Comparison of ENCODE assay signal across 1 cellular context in genomic region chr1:150579110-150579954, GRCh38.
A peak's percentile ranks its signal among the peaks of the same experiment; 100 is the strongest.
TF ChIP-seq lines count a peak whose summit lies in the region.

TSS of gene MCL1 (minus strand) at chr1:150579610. CDS start at chr1:150579530, 80 bp downstream.

TF ChIP-seq in WTC11, 78 proteins besides CTCF, POLR2A, EP300 and RAD21 (continued from another document and continues in another):
- TF ChIP-seq ARID4B (CRISPR knock-in tag; IDR thresholded peaks at IDR 0.05; ENCODE audit: borderline replicate concordance), result peak; percentile 36
- TF ChIP-seq NR1H2 (CRISPR knock-in tag; IDR thresholded peaks at IDR 0.05), result no peak
- TF ChIP-seq ZNF219 (CRISPR knock-in tag; IDR thresholded peaks at IDR 0.05; ENCODE audit: borderline replicate concordance), result no peak
- no peak for TF ChIP-seq ZNF121 (CRISPR knock-in tag; IDR thresholded peaks at IDR 0.05)
- TF ChIP-seq ATF2 (CRISPR knock-in tag; IDR thresholded peaks at IDR 0.05; ENCODE audit: borderline replicate concordance, low read depth), result no peak
- TF ChIP-seq AFF4 (CRISPR knock-in tag; IDR thresholded peaks at IDR 0.05; ENCODE audit: borderline replicate concordance), result peak; percentile 48; the same call in 1 of the 2 replicates
- TF ChIP-seq FOXJ3 (CRISPR knock-in tag; IDR thresholded peaks at IDR 0.05; ENCODE audit: borderline replicate concordance), result no peak
- TF ChIP-seq ZBTB21 (CRISPR knock-in tag; IDR thresholded peaks at IDR 0.05; ENCODE audit: borderline replicate concordance), result no peak
- peak; percentile 49; the same call in 1 of the 2 replicates for TF ChIP-seq MAX (CRISPR knock-in tag; IDR thresholded peaks at IDR 0.05)
- TF ChIP-seq RELA (CRISPR knock-in tag; IDR thresholded peaks at IDR 0.05; ENCODE audit: borderline replicate concordance), result no peak
- no peak for TF ChIP-seq PREB (CRISPR knock-in tag; IDR thresholded peaks at IDR 0.05; ENCODE audit: borderline replicate concordance)
- no peak for TF ChIP-seq NR3C1 (CRISPR knock-in tag; conservative IDR thresholded peaks at IDR 0.05; ENCODE audit: low read depth)
- TF ChIP-seq ETV6 (CRISPR knock-in tag; IDR thresholded peaks at IDR 0.05), result peak; percentile 22
- TF ChIP-seq ZNF416 (CRISPR knock-in tag; IDR thresholded peaks at IDR 0.05), result peak; percentile 1; the same call in 1 of the 2 replicates
- TF ChIP-seq ZNF232 (CRISPR knock-in tag; IDR thresholded peaks at IDR 0.05), result 0 out of 2 replicates have a peak, but pooled peaks have one; percentile 36
- TF ChIP-seq ZNF396 (CRISPR knock-in tag; IDR thresholded peaks at IDR 0.05; ENCODE audit: borderline replicate concordance), result no peak
- no peak for TF ChIP-seq IRF1 (CRISPR knock-in tag; IDR thresholded peaks at IDR 0.05)
- TF ChIP-seq ATF1 (CRISPR knock-in tag; IDR thresholded peaks at IDR 0.05), result peak; percentile 69; the same call in 1 of the 2 replicates
- no peak for TF ChIP-seq IRF2 (CRISPR knock-in tag; IDR thresholded peaks at IDR 0.05; ENCODE audit: borderline replicate concordance, low read depth)
- no peak for TF ChIP-seq ESRRA (CRISPR knock-in tag; IDR thresholded peaks at IDR 0.05; ENCODE audit: borderline replicate concordance)
- peak; percentile 51 for TF ChIP-seq NFYB (CRISPR knock-in tag; conservative IDR thresholded peaks at IDR 0.05; ENCODE audit: low read depth)
- TF ChIP-seq ZSCAN18 (CRISPR knock-in tag; IDR thresholded peaks at IDR 0.05), result no peak
- TF ChIP-seq FOXP1 (CRISPR knock-in tag; IDR thresholded peaks at IDR 0.05; ENCODE audit: borderline replicate concordance), result peak; percentile 70
- TF ChIP-seq OVOL2 (CRISPR knock-in tag; IDR thresholded peaks at IDR 0.05; ENCODE audit: borderline replicate concordance), result no peak
- no peak for TF ChIP-seq USF2 (CRISPR knock-in tag; IDR thresholded peaks at IDR 0.05)
- no peak for TF ChIP-seq CREB1 (CRISPR knock-in tag; IDR thresholded peaks at IDR 0.05)
- TF ChIP-seq GTF2I (CRISPR knock-in tag; conservative IDR thresholded peaks at IDR 0.05), result no peak
- TF ChIP-seq TEAD1 (CRISPR knock-in tag; IDR thresholded peaks at IDR 0.05), result 0 out of 2 replicates have a peak, but pooled peaks have one; percentile 7
- no peak for TF ChIP-seq KAT7 (CRISPR knock-in tag; IDR thresholded peaks at IDR 0.05; ENCODE audit: borderline replicate concordance)
- TF ChIP-seq E2F1 (CRISPR knock-in tag; IDR thresholded peaks at IDR 0.05), result no peak; the same call in 1 of the 2 replicates
- peak; percentile 78 for TF ChIP-seq EMX1 (CRISPR knock-in tag; IDR thresholded peaks at IDR 0.05)
- no peak for TF ChIP-seq ZNF263 (CRISPR knock-in tag; IDR thresholded peaks at IDR 0.05; ENCODE audit: low read depth)
- TF ChIP-seq ZNF671 (CRISPR knock-in tag; IDR thresholded peaks at IDR 0.05), result peak; percentile 52; the same call in 1 of the 2 replicates
- no peak for TF ChIP-seq CBFB (CRISPR knock-in tag; IDR thresholded peaks at IDR 0.05; ENCODE audit: low read depth)
- no peak for TF ChIP-seq CDX4 (CRISPR knock-in tag; IDR thresholded peaks at IDR 0.05; ENCODE audit: borderline replicate concordance)
- TF ChIP-seq SOX15 (CRISPR knock-in tag; IDR thresholded peaks at IDR 0.05), result no peak
- TF ChIP-seq ZNF532 (CRISPR knock-in tag; IDR thresholded peaks at IDR 0.05; ENCODE audit: borderline replicate concordance), result peak; percentile 72; the same call in 1 of the 2 replicates
- TF ChIP-seq SMAD4 (CRISPR knock-in tag; IDR thresholded peaks at IDR 0.05), result no peak
- peak; percentile 65 for TF ChIP-seq NFE2L1 (CRISPR knock-in tag; IDR thresholded peaks at IDR 0.05)
- no peak for TF ChIP-seq ZNF138 (CRISPR knock-in tag; conservative IDR thresholded peaks at IDR 0.05)
